1 cellular context compared by ENCODE assay signal in genomic region chr20:32685541-32686529, GRCh38.
TF ChIP-seq lines count a peak whose summit lies in the region.

No MANE protein-coding gene starts in this region.

TF ChIP-seq in HepG2, 621 proteins besides CTCF, POLR2A, EP300 and RAD21 (continued from another document and continues in another):
- TF ChIP-seq ZNF280B (CRISPR knock-in tag; IDR thresholded peaks at IDR 0.05; ENCODE audit: borderline replicate concordance) (peak; percentile 62; the same call in 1 of the 2 replicates), ZBTB21 (CRISPR knock-in tag; IDR thresholded peaks at IDR 0.05) (peak; percentile 74; the same call in 1 of the 2 replicates), HHEX (CRISPR knock-in tag; IDR thresholded peaks at IDR 0.05) (peak; percentile 89), IRF2 (CRISPR knock-in tag; IDR thresholded peaks at IDR 0.05) (peak; percentile 97), HOXA9 (CRISPR knock-in tag; IDR thresholded peaks at IDR 0.05; ENCODE audit: borderline replicate concordance) (no peak), MED1 (CRISPR knock-in tag; IDR thresholded peaks at IDR 0.05) (peak; percentile 96), ZNF512 (CRISPR knock-in tag; IDR thresholded peaks at IDR 0.05) (no peak), TRIM22 (IDR thresholded peaks at IDR 0.05) (no peak), ZNF788 (CRISPR knock-in tag; IDR thresholded peaks at IDR 0.05; ENCODE audit: borderline replicate concordance) (peak; percentile 75; the same call in 1 of the 2 replicates), KIAA2018 (CRISPR knock-in tag; IDR thresholded peaks at IDR 0.05; ENCODE audit: borderline replicate concordance) (peak; percentile 94; the same call in 1 of the 2 replicates), ZNF441 (CRISPR knock-in tag; IDR thresholded peaks at IDR 0.05; ENCODE audit: borderline replicate concordance) (peak; percentile 91), EHMT2 (IDR thresholded peaks at IDR 0.05; ENCODE audit: borderline replicate concordance, low read depth, low read length) (peak; percentile 74; the same call in 1 of the 2 replicates), KAT7 (CRISPR knock-in tag; IDR thresholded peaks at IDR 0.05; ENCODE audit: borderline replicate concordance) (peak; percentile 90), MAX (IDR thresholded peaks at IDR 0.05) (peak; percentile 92), NR2F2 (IDR thresholded peaks at IDR 0.05; ENCODE audit: borderline replicate concordance, low read depth) (peak; percentile 90), ZFY (CRISPR knock-in tag; IDR thresholded peaks at IDR 0.05) (peak; percentile 98), KAT8 (CRISPR knock-in tag; IDR thresholded peaks at IDR 0.05) (peak; percentile 94), ZNF430 (CRISPR knock-in tag; IDR thresholded peaks at IDR 0.05) (peak; percentile 92), KLF11 (CRISPR knock-in tag; IDR thresholded peaks at IDR 0.05) (peak; percentile 95), ZHX2 (IDR thresholded peaks at IDR 0.05; ENCODE audit: low read depth) (peak; percentile 72), ZHX2 (CRISPR knock-in tag; IDR thresholded peaks at IDR 0.05; ENCODE audit: borderline replicate concordance) (peak; percentile 76; the same call in 1 of the 2 replicates), CENPX (CRISPR knock-in tag; IDR thresholded peaks at IDR 0.05) (no peak), JDP2 (CRISPR knock-in tag; IDR thresholded peaks at IDR 0.05; ENCODE audit: borderline replicate concordance) (no peak), ZNF639 (CRISPR knock-in tag; conservative IDR thresholded peaks at IDR 0.05) (peak; percentile 84), AKNA (CRISPR knock-in tag; IDR thresholded peaks at IDR 0.05; ENCODE audit: borderline replicate concordance) (no peak), TARDBP (CRISPR knock-in tag; IDR thresholded peaks at IDR 0.05) (peak; percentile 100), HOXD1 (CRISPR knock-in tag; IDR thresholded peaks at IDR 0.05) (peak; percentile 92), KDM5A (IDR thresholded peaks at IDR 0.05; ENCODE audit: borderline replicate concordance, low read length) (peak; percentile 67; the same call in 1 of the 2 replicates)
